In genomic region chr2:177264209-177264538, GRCh38 we compare ENCODE assay signal across 8 cellular contexts. TPM values are rescaled to one million over a fixed set of nuclear protein-coding genes. Genes with fewer than 3 reads are reported as not detected.
DNase-seq lines count a peak whose midpoint lies in the region; ATAC-seq and TF ChIP-seq lines count a peak whose summit lies in the region.

No MANE protein-coding gene starts in this region.

- 0 to 1% (median 0%) methylated on average over 10 to 39 of the region's 39 CpGs; no CpG with 5 or more reads in 1 of the 4 donors for WGBS in heart left ventricle, 4 donors

- H3K36me3 ChIP-seq in heart left ventricle: peaks cover 0 to 3% (median 0%) of the 10 kb centered on the region in 9 donors

- peak overlapping the region; percentile 52 for H3K4me3 Mint-ChIP-seq in WTC11

- intact Hi-C loops in heart left ventricle (cut with DNase I): loop anchor here (1.0 to 10.0 kb wide), 16 partner anchors 31 to 491 kb away; partner anchors contain the start of genes HNRNPA3 (in 5 of the 10) and AGPS (in 1 of the 10)

- no peak overlapping the region for H3K27ac Mint-ChIP-seq in WTC11

- POLR2A ChIA-PET in WTC11 (lab: Charles Lee): interaction anchor here (0.7 to 2.6 kb wide), 9 partner anchors 8 to 774 kb away, joined by 3 to 14 read pairs (median 5); partner anchors contain the start of gene HNRNPA3

- no peaks in the 10 kb centered on the region for H3K9me3 Mint-ChIP-seq in WTC11

- H3K27me3 ChIP-seq in heart left ventricle: no peaks in the 10 kb centered on the region

- TF ChIP-seq CTCF in WTC11 (IDR thresholded peaks at IDR 0.05): no peak
- peak in 1 of 12 donors; percentile 2 for TF ChIP-seq CTCF in heart left ventricle (IDR thresholded peaks at IDR 0.05)

- H3K27me3 Mint-ChIP-seq in WTC11 (ENCODE audit: low read depth): no peaks in the 10 kb centered on the region

- peak; percentile 25 for ATAC-seq in HG02885 (IDR thresholded peaks at IDR 0.05; ENCODE audit: poor library complexity, unreplicated experiment)
- ATAC-seq in WTC11: peak; percentile 29
- peak in 2 of 4 donors; percentile 35 to 50 for ATAC-seq in heart left ventricle

- H3K4me1 Mint-ChIP-seq in WTC11: peaks cover 38% of the 10 kb centered on the region

- DNase-seq in activated gamma-delta T cell treated with Interleukin-2 at 50 U/mL for 16 hours: peak; percentile 17
- no peak for DNase-seq in activated gamma-delta T cell (lab: John Stamatoyannopoulos, UW)
- peak; percentile 32 for DNase-seq in WTC11 (ENCODE audit: low spot score)
- peak in 1 of 5 donors; percentile 62 for DNase-seq in heart left ventricle
- peak; percentile 85 for DNase-seq in retina
- DNase-seq in NCI-H1105 treated with DMSO at 0.1 percent for 48 hours (lab: John Stamatoyannopoulos, UW): no peak
- DNase-seq in NCI-H510A (lab: John Stamatoyannopoulos, UW): no peak

- CTCF ChIA-PET in WTC11 (lab: Charles Lee): interaction anchor here (0.9 to 4.8 kb wide), 18 partner anchors 8 to 152 kb away, joined by 3 to 34 read pairs (median 4); partner anchors contain the start of gene HNRNPA3

- no peak for TF ChIP-seq POLR2A in heart left ventricle (IDR thresholded peaks at IDR 0.05)

- H3K4me3 ChIP-seq in heart left ventricle: peak overlapping the region; percentile 72 to 97 (median 90)

- no peaks in the 10 kb centered on the region for H3K36me3 Mint-ChIP-seq in WTC11

- no peaks in the 10 kb centered on the region for H3K9me3 ChIP-seq in heart left ventricle

- H3K27ac ChIP-seq in heart left ventricle: peak overlapping the region; percentile 97 to 100 (median 99)

- peaks cover 0 to 51% (median 38%) of the 10 kb centered on the region in 12 donors for H3K4me1 ChIP-seq in heart left ventricle

TF ChIP-seq in WTC11, 78 proteins besides CTCF, POLR2A, EP300 and RAD21:
- no peak for TF ChIP-seq ZNF263 (CRISPR knock-in tag; IDR thresholded peaks at IDR 0.05; ENCODE audit: low read depth)
- TF ChIP-seq USF2 (CRISPR knock-in tag; IDR thresholded peaks at IDR 0.05): no peak
- TF ChIP-seq HMGXB4 (CRISPR knock-in tag; IDR thresholded peaks at IDR 0.05): 0 out of 2 replicates have a peak, but pooled peaks have one; percentile 23
- TF ChIP-seq NFATC4 (CRISPR knock-in tag; IDR thresholded peaks at IDR 0.05): no peak
- no peak for TF ChIP-seq ZMAT4 (CRISPR knock-in tag; IDR thresholded peaks at IDR 0.05)
- TF ChIP-seq JUN (CRISPR knock-in tag; IDR thresholded peaks at IDR 0.05): 0 out of 2 replicates have a peak, but pooled peaks have one; percentile 46
- TF ChIP-seq IRF1 (CRISPR knock-in tag; IDR thresholded peaks at IDR 0.05): no peak
- TF ChIP-seq EMX1 (CRISPR knock-in tag; IDR thresholded peaks at IDR 0.05): no peak
- TF ChIP-seq E2F4 (CRISPR knock-in tag; IDR thresholded peaks at IDR 0.05; ENCODE audit: borderline replicate concordance, low read depth): no peak
- TF ChIP-seq ZNF416 (CRISPR knock-in tag; IDR thresholded peaks at IDR 0.05): no peak
- no peak for TF ChIP-seq ETV6 (CRISPR knock-in tag; IDR thresholded peaks at IDR 0.05)
- TF ChIP-seq ERG (CRISPR knock-in tag; IDR thresholded peaks at IDR 0.05): no peak
- TF ChIP-seq ZNF425 (CRISPR knock-in tag; conservative IDR thresholded peaks at IDR 0.05): no peak
- no peak for TF ChIP-seq NR3C1 (CRISPR knock-in tag; conservative IDR thresholded peaks at IDR 0.05; ENCODE audit: low read depth)
- no peak for TF ChIP-seq RORB (CRISPR knock-in tag; IDR thresholded peaks at IDR 0.05)
- TF ChIP-seq MAX (CRISPR knock-in tag; IDR thresholded peaks at IDR 0.05): no peak

RNA-seq across cellular contexts. Expression of gene NFE2L2, which starts 0.4 kb away (rescaled TPM):
- 21.4 to 26.3 TPM (median 22.7 TPM) in 3 replicates for total RNA-seq in WTC11 (2021)
- 10 to 100 TPM; 39.2 to 82.5 (median 59.4) TPM for total RNA-seq in heart left ventricle
- 10 to 100 TPM; 17.0 to 37.3 TPM for polyA plus RNA-seq in heart left ventricle

RNA-seq across cellular contexts. Expression of gene HNRNPA3, which starts 51.6 kb away (rescaled TPM):
- total RNA-seq in WTC11 (2021) (367 to 406 TPM (median 379 TPM) in 3 replicates), heart left ventricle (100 to 1,000 TPM in 1 of 9 donors, 10 to 100 TPM in 8; 12.7 to 110 (median 73.3) TPM)
- polyA plus RNA-seq in heart left ventricle: 100 to 1,000 TPM in 1 of 2 donors, 10 to 100 TPM in 1; 64.6 to 134 TPM

Comparison
In these comparisons a context has a peak if more than half of its experiments do, and no peak if none do; other contexts are left out.
1. DNase-seq: peak in activated gamma-delta T cell treated with Interleukin-2 at 50 U/mL for 16 hours (single experiment), WTC11 (single experiment) and retina (single experiment); none in activated gamma-delta T cell (single experiment), NCI-H1105 treated with DMSO at 0.1 percent for 48 hours (single experiment) and NCI-H510A (single experiment).